In genomic region chr18:74310411-74310810, GRCh38 we compare ENCODE assay signal across 8 cellular contexts. TPM values are rescaled to one million over a fixed set of nuclear protein-coding genes. Genes with fewer than 3 reads are reported as not detected.
DNase-seq lines count a peak whose midpoint lies in the region; ATAC-seq, FAIRE-seq and TF ChIP-seq lines count a peak whose summit lies in the region.

No MANE protein-coding gene starts in this region.

- peak; percentile 92 for ATAC-seq in GM21619 (IDR thresholded peaks at IDR 0.05; ENCODE audit: unreplicated experiment)
- ATAC-seq in pancreas: peak; percentile 65 to 90 (median 81)

- TF ChIP-seq CTCF in choroid plexus epithelial cell (conservative IDR thresholded peaks at IDR 0.05; ENCODE audit: low read depth, low read length): peak; percentile 66
- peak in 1 of 4 donors; percentile 20 for TF ChIP-seq CTCF in pancreas (IDR thresholded peaks at IDR 0.05)

- 26 to 52% methylated on average over 3 of the region's 3 CpGs for WGBS in pancreas, 2 donors

- DNase-seq in EH (ENCODE audit: low read depth): peak; percentile 69
- DNase-seq in NAMALWA (ENCODE audit: low spot score): peak; percentile 55
- peak; percentile 75 for DNase-seq in choroid plexus epithelial cell (ENCODE audit: low read depth)
- DNase-seq in pancreas: no peak
- DNase-seq in substantia nigra (lab: John Stamatoyannopoulos, UW): no peak
- no peak for DNase-seq in activated CD4-positive, alpha-beta T cell treated with anti-CD3 and anti-CD28 coated beads, Interleukin-2, amount 50 U/mL, for 48 hours
- DNase-seq in midbrain (lab: John Stamatoyannopoulos, UW): no peak

- no peaks in the 10 kb centered on the region for H3K36me3 ChIP-seq in pancreas

- H3K4me1 ChIP-seq in pancreas: no peaks in the 10 kb centered on the region

- intact Hi-C loops in pancreas (cut with DNase I): no loop called here

- H3K27ac ChIP-seq in pancreas (no peak overlapping the region), substantia nigra (ENCODE audit: low read depth, low read length, poor library complexity, severe bottlenecking) (no peak overlapping the region)

- H3K27me3 ChIP-seq in pancreas: no peaks in the 10 kb centered on the region

- H3K9me3 ChIP-seq in pancreas: no peaks in the 10 kb centered on the region

- FAIRE-seq in pancreas (lab: Jason Lieb, UNC): peak; percentile 51

- H3K4me3 ChIP-seq in choroid plexus epithelial cell (ENCODE audit: low read depth, low read length) (no peak overlapping the region), pancreas (no peak overlapping the region)

RNA-seq across cellular contexts. Expression of gene C18orf63, which starts 5.2 kb away (rescaled TPM):
- total RNA-seq in pancreas: not detected
- polyA plus RNA-seq in pancreas: not detected

RNA-seq across cellular contexts. Expression of gene CYB5A, which starts 18.6 kb away (rescaled TPM):
- 100 to 1,000 TPM; 120 to 228 (median 177) TPM for total RNA-seq in pancreas
- polyA plus RNA-seq in pancreas: 100 to 1,000 TPM; 135 to 178 TPM

Comparison
In these comparisons a context has a peak if more than half of its experiments do, and no peak if none do; other contexts are left out.
1. DNase-seq: peak in EH (single experiment), NAMALWA (single experiment) and choroid plexus epithelial cell (single experiment); none in pancreas (0 of 6), substantia nigra (0 of 49), activated CD4-positive, alpha-beta T cell treated with anti-CD3 and anti-CD28 coated beads, Interleukin-2, amount 50 U/mL, for 48 hours (0 of 2) and midbrain (single experiment).